8 cellular contexts compared by ENCODE assay signal in the genomic region with DNA sequence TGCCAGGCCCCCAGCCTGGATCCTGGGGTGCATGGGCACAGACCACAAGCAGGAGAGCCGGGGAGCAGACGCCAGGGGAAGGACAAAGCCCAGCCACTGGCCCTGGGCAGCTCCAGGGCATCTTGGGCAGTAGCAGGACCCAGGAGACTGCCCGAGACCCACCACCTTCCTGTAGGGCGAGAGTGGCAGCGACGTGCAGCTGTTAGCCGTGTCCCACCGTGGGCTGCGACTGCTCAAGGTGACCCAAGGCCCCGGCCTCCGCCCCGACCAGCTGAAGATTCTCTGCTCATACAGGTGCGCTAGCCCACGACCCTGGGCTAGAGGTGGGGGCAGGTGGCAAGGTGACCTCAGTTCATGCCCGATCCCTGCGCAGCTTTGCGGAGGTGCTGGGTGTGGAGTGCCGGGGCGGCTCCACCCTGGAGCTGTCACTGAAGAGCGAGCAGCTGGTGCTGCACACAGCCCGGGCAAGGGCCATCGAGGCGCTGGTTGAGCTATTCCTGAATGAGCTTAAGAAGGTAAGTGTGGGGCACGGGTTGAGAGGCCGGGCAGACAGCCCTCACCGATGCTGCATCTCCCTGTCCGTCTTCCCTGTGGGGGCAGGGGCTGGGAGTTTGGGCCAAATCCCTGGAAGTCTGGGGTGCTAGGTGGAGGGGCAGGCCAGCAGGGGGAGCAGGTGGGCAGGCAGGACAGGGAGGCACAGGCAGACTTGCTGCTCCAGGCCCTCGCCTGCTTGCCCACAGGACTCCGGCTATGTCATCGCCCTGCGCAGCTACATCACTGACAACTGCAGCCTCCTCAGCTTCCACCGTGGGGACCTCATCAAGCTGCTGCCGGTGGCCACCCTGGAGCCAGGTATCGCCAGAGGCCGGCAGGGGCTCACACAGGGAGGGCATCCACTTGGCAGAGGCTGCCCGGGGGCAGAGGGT. TPM values are rescaled to one million over a fixed set of nuclear protein-coding genes. Genes with fewer than 3 reads are reported as not detected.
A peak's percentile ranks its signal among the peaks of the same experiment; 100 is the strongest.
DNase-seq lines count a peak whose midpoint lies in the region; ATAC-seq, FAIRE-seq and TF ChIP-seq lines count a peak whose summit lies in the region.

No MANE protein-coding gene starts in this region.

- H3K4me1 ChIP-seq in pancreas: no peaks in the 10 kb centered on the region
- no peaks in the 10 kb centered on the region for H3K4me1 ChIP-seq in CD8-positive, alpha-beta memory T cell (ENCODE audit: insufficient read depth, low read length)

- H3K27ac ChIP-seq in pancreas: no peak overlapping the region
- H3K27ac ChIP-seq in CD8-positive, alpha-beta memory T cell (ENCODE audit: low read depth, low read length): no peak overlapping the region
- H3K27ac ChIP-seq in coronary artery: no peak overlapping the region

- peak in 3 of 4 donors; percentile 12 to 14 (median 14) for TF ChIP-seq CTCF in pancreas (IDR thresholded peaks at IDR 0.05)
- no peak for TF ChIP-seq CTCF in coronary artery (IDR thresholded peaks at IDR 0.05)

- 62 to 63% methylated on average over 36 of the region's 36 CpGs for WGBS in pancreas, 2 donors

- H3K9me3 ChIP-seq in pancreas: no peaks in the 10 kb centered on the region
- H3K9me3 ChIP-seq in CD8-positive, alpha-beta memory T cell (ENCODE audit: low read length): no peaks in the 10 kb centered on the region

- H3K27me3 Mint-ChIP-seq in CD8-positive, alpha-beta memory T cell: peaks cover 0 to 2% of the 10 kb centered on the region in 2 donors

- H3K36me3 ChIP-seq in pancreas: no peaks in the 10 kb centered on the region
- H3K36me3 ChIP-seq in CD8-positive, alpha-beta memory T cell (ENCODE audit: insufficient read depth, low read length): no peaks in the 10 kb centered on the region

- intact Hi-C loops in pancreas (cut with DNase I): no loop called here

- peaks cover 0 to 12% (median 3%) of the 10 kb centered on the region in 3 donors for H3K36me3 Mint-ChIP-seq in CD8-positive, alpha-beta memory T cell

- CTCF ChIA-PET in CD8-positive, alpha-beta memory T cell (lab: Charles Lee): interaction anchor here (1.2 kb wide), 2 partner anchors 9 to 13 kb away, joined by 4 to 5 read pairs; partner anchors contain the start of gene SMIM5

- POLR2A ChIA-PET in CD8-positive, alpha-beta memory T cell (lab: Charles Lee): no interaction called here

- FAIRE-seq in pancreas (lab: Jason Lieb, UNC): no peak

- H3K4me3 ChIP-seq in pancreas (no peak overlapping the region), coronary artery (no peak overlapping the region)
- H3K4me3 ChIP-seq in CD8-positive, alpha-beta memory T cell (ENCODE audit: low read length): no peak overlapping the region

- no peaks in the 10 kb centered on the region for H3K9me3 Mint-ChIP-seq in CD8-positive, alpha-beta memory T cell

- no peaks in the 10 kb centered on the region for H3K4me1 Mint-ChIP-seq in CD8-positive, alpha-beta memory T cell

- peak overlapping the region in 1 of 8 donors; percentile 33 for H3K27ac Mint-ChIP-seq in CD8-positive, alpha-beta memory T cell

- DNase-seq in 8988T (peak; percentile 83), Daoy (ENCODE audit: low read depth) (peak; percentile 84), NCI-H2171 treated with DMSO at 0.1 percent for 48 hours (lab: John Stamatoyannopoulos, UW) (peak; percentile 50), cerebellar cortex (ENCODE audit: low spot score) (peak; percentile 85), pancreas (peak in 2 of 6 donors; percentile 34 to 74), occipital lobe (lab: John Stamatoyannopoulos, UW) (no peak), coronary artery (ENCODE audit: low spot score) (no peak)
- DNase-seq in CD8-positive, alpha-beta memory T cell: no peak

- no peaks in the 10 kb centered on the region for H3K27me3 ChIP-seq in pancreas
- H3K27me3 ChIP-seq in CD8-positive, alpha-beta memory T cell (ENCODE audit: insufficient read depth, low read length, poor library complexity, severe bottlenecking): no peaks in the 10 kb centered on the region

- peak in 3 of 4 donors; percentile 20 to 59 (median 51) for ATAC-seq in pancreas

- no peak overlapping the region for H3K4me3 Mint-ChIP-seq in CD8-positive, alpha-beta memory T cell

RNA-seq across cellular contexts. Expression of gene SMIM5, which starts 13.5 kb away (rescaled TPM):
- total RNA-seq in Daoy (2014; rRNA removed; shearing (Covaris generic)): not detected in 2 replicates
- total RNA-seq in pancreas (1 to 10 TPM in 1 of 6 donors, under 1 TPM in 5; 0.55 to 1.2 (median 0.82) TPM), occipital lobe (0.47 TPM)
- polyA plus RNA-seq in pancreas: 10 to 100 TPM in 1 of 2 donors, 1 to 10 TPM in 1; 6.3 to 15.3 TPM
- total RNA-seq in CD8-positive, alpha-beta memory T cell: under 1 TPM in 1 of 2 experiments, not detected in 1; 0.20 TPM
- polyA plus RNA-seq in CD8-positive, alpha-beta memory T cell: 0.13 TPM

RNA-seq across cellular contexts. Expression of gene MYO15B, which starts 32.2 kb away (rescaled TPM):
- 0.48 and 0.69 TPM in 2 replicates for total RNA-seq in Daoy (2014; rRNA removed; shearing (Covaris generic))
- total RNA-seq in pancreas: 10 to 100 TPM; 25.9 to 82.0 (median 38.6) TPM
- 100 to 1,000 TPM; 307 to 325 TPM for polyA plus RNA-seq in pancreas
- total RNA-seq in occipital lobe: 15.9 TPM
- 10 to 100 TPM; 26.1 to 33.3 TPM for total RNA-seq in CD8-positive, alpha-beta memory T cell
- 1.6 TPM for polyA plus RNA-seq in CD8-positive, alpha-beta memory T cell

RNA-seq across cellular contexts. Expression of gene RECQL5, which starts 47.2 kb away (rescaled TPM):
- 17.7 and 18.2 TPM in 2 replicates for total RNA-seq in Daoy (2014; rRNA removed; shearing (Covaris generic))
- total RNA-seq in pancreas (10 to 100 TPM in 4 of 6 donors, 1 to 10 TPM in 2; 8.7 to 29.4 (median 12.8) TPM), occipital lobe (9.8 TPM)
- 10 to 100 TPM; 54.3 to 65.2 TPM for polyA plus RNA-seq in pancreas
- total RNA-seq in CD8-positive, alpha-beta memory T cell: 10 to 100 TPM; 28.5 to 30.3 TPM
- 16.0 TPM for polyA plus RNA-seq in CD8-positive, alpha-beta memory T cell

RNA-seq across cellular contexts. Expression of gene SAP30BP, which starts 47.4 kb away (rescaled TPM):
- total RNA-seq in Daoy (2014; rRNA removed; shearing (Covaris generic)): 98.3 and 118 TPM in 2 replicates
- 10 to 100 TPM; 22.4 to 45.3 (median 37.0) TPM for total RNA-seq in pancreas
- 100 to 1,000 TPM in 1 of 2 donors, 10 to 100 TPM in 1; 81.8 to 106 TPM for polyA plus RNA-seq in pancreas
- 34.0 TPM for total RNA-seq in occipital lobe
- total RNA-seq in CD8-positive, alpha-beta memory T cell: 100 to 1,000 TPM in 1 of 2 experiments, 10 to 100 TPM in 1; 98.0 to 111 TPM
- polyA plus RNA-seq in CD8-positive, alpha-beta memory T cell: 87.5 TPM

Comparison
In these comparisons a context has a peak if more than half of its experiments do, and no peak if none do; other contexts are left out.
1. DNase-seq: peak in 8988T (single experiment), Daoy (single experiment), NCI-H2171 treated with DMSO at 0.1 percent for 48 hours (single experiment) and cerebellar cortex (single experiment); none in occipital lobe (single experiment), CD8-positive, alpha-beta memory T cell (0 of 5) and coronary artery (single experiment).
2. RNA of gene MYO15B, which starts 32.2 kb away (total RNA-seq): 25.9 to 82.0 TPM in pancreas, 26.1 to 33.3 TPM in CD8-positive, alpha-beta memory T cell and 15.9 TPM in occipital lobe (single experiment); 0.48 to 0.69 TPM in Daoy; every median in the first group is over 10 times any median in the second.